25 cellular contexts compared by ENCODE assay signal in genomic region chr11:11426226-11426915, GRCh38.
A peak's percentile ranks its signal among the peaks of the same experiment; 100 is the strongest.
DNase-seq lines count a peak whose midpoint lies in the region; ATAC-seq and TF ChIP-seq lines count a peak whose summit lies in the region.
"Had no signal": no experiment of that assay in that cellular context is flagged by ENCODE, and none has a peak within 500 bp of the region (broad histone marks: within the 10 kb centered on the region; RNA-seq: fewer than 3 reads in every experiment).

No MANE protein-coding gene starts in this region.

- TF ChIP-seq CTCF in endothelial cell (IDR thresholded peaks at IDR 0.05; ENCODE audit: unreplicated experiment) (no peak), GM10248 (IDR thresholded peaks at IDR 0.05; ENCODE audit: control extremely low read depth, extremely low read depth, low read depth, missing control alignments) (no peak), ovary (IDR thresholded peaks at IDR 0.05) (no peak), lower lobe of right lung (IDR thresholded peaks at IDR 0.05) (no peak)

- peak overlapping the region; percentile 71 for H3K27ac Mint-ChIP-seq in endothelial cell (ENCODE audit: unreplicated experiment)
- H3K27ac Mint-ChIP-seq: immature natural killer cell; natural killer cell treated with Interleukin-12 subunit alpha and Interleukin-12 subunit beta and Interleukin-15 and Interleukin-18, amount 100 ng/mL, for 72 hours had no signal

- peaks cover 7% of the 10 kb centered on the region for H3K27me3 Mint-ChIP-seq in endothelial cell (ENCODE audit: unreplicated experiment)

- no peaks in the 10 kb centered on the region for H3K27me3 ChIP-seq in ovary
- no peaks in the 10 kb centered on the region for H3K27me3 ChIP-seq in lower lobe of right lung (ENCODE audit: low read depth)
- H3K27me3 ChIP-seq: adrenal gland had no signal

- H3K36me3 ChIP-seq in ovary (no peaks in the 10 kb centered on the region), lower lobe of right lung (peaks cover 14% of the 10 kb centered on the region)
- H3K36me3 ChIP-seq: adrenal gland, esophagus squamous epithelium, prostate gland had no signal

- TF ChIP-seq POLR2A in ovary (IDR thresholded peaks at IDR 0.05) = no peak

- ATAC-seq in lower lobe of right lung = no peak
- ATAC-seq: K562; natural killer cell treated with Interleukin-12 subunit alpha and Interleukin-12 subunit beta and Interleukin-15 and Interleukin-18, amount 100 ng/mL, for 72 hours had no signal

- peaks cover 26% of the 10 kb centered on the region for H3K4me1 Mint-ChIP-seq in endothelial cell (ENCODE audit: unreplicated experiment)
- H3K4me1 Mint-ChIP-seq: immature natural killer cell had no signal

- no peak for TF ChIP-seq EP300 in ovary (IDR thresholded peaks at IDR 0.05)

- no peaks in the 10 kb centered on the region for H3K9me3 Mint-ChIP-seq in endothelial cell (ENCODE audit: unreplicated experiment)
- H3K9me3 Mint-ChIP-seq: immature natural killer cell; natural killer cell treated with Interleukin-12 subunit alpha and Interleukin-12 subunit beta and Interleukin-15 and Interleukin-18, amount 100 ng/mL, for 72 hours had no signal

- CTCF ChIA-PET in GM10248 (lab: Yijun Ruan, JAX) = no interaction called here

- H3K27ac ChIP-seq in ovary (no peak overlapping the region), lower lobe of right lung (no peak overlapping the region)
- H3K27ac ChIP-seq: adrenal gland, prostate gland had no signal

- peaks cover 35% of the 10 kb centered on the region for H3K36me3 Mint-ChIP-seq in endothelial cell (ENCODE audit: low read depth, unreplicated experiment)
- H3K36me3 Mint-ChIP-seq: immature natural killer cell; natural killer cell treated with Interleukin-12 subunit alpha and Interleukin-12 subunit beta and Interleukin-15 and Interleukin-18, amount 100 ng/mL, for 72 hours had no signal

- POLR2A ChIA-PET in GM10248 (lab: Yijun Ruan, JAX) = no interaction called here

- H3K9me3 ChIP-seq in ovary (no peaks in the 10 kb centered on the region), lower lobe of right lung (no peaks in the 10 kb centered on the region)
- H3K9me3 ChIP-seq: adrenal gland, esophagus squamous epithelium, heart right ventricle, prostate gland had no signal

- H3K4me1 ChIP-seq in ovary (ENCODE audit: insufficient read depth) (peaks cover 3% of the 10 kb centered on the region), lower lobe of right lung (peaks cover 50% of the 10 kb centered on the region)
- H3K4me1 ChIP-seq: prostate gland had no signal

- WGBS in ovary, 3 donors = 75 to 81% (median 81%) methylated on average over 4 of the region's 4 CpGs

- DNase-seq in AG20443 (ENCODE audit: low spot score) (peak; percentile 67), HT1080 (ENCODE audit: low read depth) (peak; percentile 33), endothelial cell (ENCODE audit: low spot score) (no peak), myocyte (ENCODE audit: low read depth) (peak; percentile 79), GM10248 (ENCODE audit: extremely low spot score) (no peak), ovary (no peak), RPMI8226 (no peak), lower lobe of right lung (no peak)
- DNase-seq: ACHN; activated CD4-positive, alpha-beta T cell treated with anti-CD3 and anti-CD28 coated beads, Interleukin-2, amount 50 U/mL, for 1 hour; activated CD8-positive, alpha-beta memory T cell treated with anti-CD3 and anti-CD28 coated beads, Interleukin-2, amount 50 U/mL, for 48 hours; activated gamma-delta T cell; caudate nucleus; DMS 273 treated with DMSO at 0.1 percent for 48 hours; esophagus squamous epithelium; heart right ventricle; immature natural killer cell; MV-4-11; NCI-H187 treated with DMSO at 0.1 percent for 48 hours; NK-92 treated with Interleukin-12 subunit alpha and Interleukin-12 subunit beta, amount 100 ng/mL, for 24 hours; stimulated activated CD4-positive, alpha-beta T cell treated with anti-CD3 and anti-CD28 coated beads, Interleukin-12 subunit alpha, Interleukin-12 subunit beta, amount 100 ng/mL, for 4 hours had no signal

- H3K4me3 Mint-ChIP-seq in endothelial cell (ENCODE audit: unreplicated experiment) = no peak overlapping the region
- H3K4me3 Mint-ChIP-seq: immature natural killer cell; natural killer cell treated with Interleukin-12 subunit alpha and Interleukin-12 subunit beta and Interleukin-15 and Interleukin-18, amount 100 ng/mL, for 72 hours had no signal

- H3K4me3 ChIP-seq in ovary (no peak overlapping the region), lower lobe of right lung (no peak overlapping the region)
- H3K4me3 ChIP-seq: adrenal gland, esophagus squamous epithelium, heart right ventricle, K562, prostate gland had no signal

- intact Hi-C loops in ovary (cut with DNase I) (no loop called here), lower lobe of right lung (cut with DNase I) (no loop called here)

Comparison
In these comparisons a context has a peak if more than half of its experiments do, and no peak if none do; other contexts are left out.
1. DNase-seq: peak in AG20443 (single experiment), HT1080 (single experiment) and myocyte (single experiment); none in endothelial cell (single experiment), GM10248 (single experiment), ovary (0 of 5), RPMI8226 (single experiment) and lower lobe of right lung (single experiment).